14 cellular contexts compared by ENCODE assay signal in the genomic region with DNA sequence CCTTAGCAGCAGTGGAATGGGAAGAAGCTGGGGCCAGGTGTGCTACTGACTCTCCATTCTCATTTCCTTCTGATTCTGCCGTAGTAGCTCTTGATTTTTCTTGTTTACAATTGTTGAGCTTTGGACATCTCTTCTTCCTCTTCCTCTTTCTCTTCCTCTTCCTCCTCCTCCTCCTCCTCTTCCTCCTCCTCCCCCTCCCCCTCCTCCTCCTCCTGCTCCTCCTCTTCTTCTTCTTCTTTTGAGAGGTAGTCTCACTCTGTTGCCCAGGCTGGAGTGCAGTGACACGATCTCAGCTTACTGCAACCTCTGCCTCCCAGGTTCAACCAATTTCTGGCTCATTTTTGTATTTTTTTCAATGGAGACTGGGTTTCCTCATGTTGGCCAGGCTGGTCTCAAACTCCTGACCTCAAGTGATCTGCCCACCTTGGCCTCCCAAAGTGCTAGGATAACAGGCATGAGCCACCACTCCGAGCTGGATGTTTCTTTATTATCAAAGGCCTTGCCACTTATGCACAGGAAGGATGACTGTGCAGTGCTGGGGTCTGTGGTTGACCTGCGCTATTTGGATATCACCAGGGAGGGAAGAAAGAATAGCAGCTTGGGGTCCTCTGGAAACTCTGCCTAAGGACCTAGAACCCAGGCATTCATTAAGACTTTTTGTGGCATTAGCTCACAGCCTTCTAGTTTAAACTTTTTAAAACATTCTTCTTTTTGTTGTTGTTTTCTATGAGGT.
"Had no signal": no experiment of that assay in that cellular context is flagged by ENCODE, and none has a peak within 500 bp of the region (broad histone marks: within the 10 kb centered on the region; RNA-seq: fewer than 3 reads in every experiment).

No MANE protein-coding gene starts in this region.

- H3K9me3 ChIP-seq: sigmoid colon, upper lobe of left lung had no signal

- DNase-seq: activated CD4-positive, alpha-beta T cell treated with anti-CD3 and anti-CD28 coated beads, Interleukin-2, amount 50 U/mL, for 1 hour; activated CD4-positive, CD25-positive, alpha-beta regulatory T cell; activated naive CD4-positive, alpha-beta T cell treated with anti-CD3 and anti-CD28 coated beads, Interleukin-2, amount 50 U/mL, for 16 hours; amniotic stem cell; foreskin keratinocyte; heart left ventricle; left ventricle myocardium inferior; sigmoid colon; stimulated activated CD4-positive, alpha-beta T cell treated with anti-CD3 and anti-CD28 coated beads, Interleukin-2, amount 100 ng/mL, for 48 hours; stimulated activated naive CD4-positive, alpha-beta T cell treated with Interleukin-2 at 50 U/mL for 16 hours; upper lobe of left lung had no signal

- H3K27ac ChIP-seq: foreskin keratinocyte, upper lobe of left lung had no signal

- H3K4me3 ChIP-seq: heart left ventricle, left ventricle myocardium inferior, sigmoid colon, upper lobe of left lung had no signal

- FAIRE-seq: keratinocyte, TTC549 had no signal

- H3K27me3 ChIP-seq: foreskin keratinocyte, heart left ventricle, sigmoid colon, upper lobe of left lung had no signal

- H3K4me1 ChIP-seq: foreskin keratinocyte, upper lobe of left lung had no signal

- ATAC-seq: foreskin keratinocyte; heart left ventricle; natural killer cell treated with Interleukin-12 subunit alpha and Interleukin-12 subunit beta and Interleukin-15 and Interleukin-18, amount 100 ng/mL, for 72 hours had no signal

- H3K36me3 ChIP-seq: heart left ventricle, left ventricle myocardium inferior, sigmoid colon, upper lobe of left lung had no signal
